8 cellular contexts compared by ENCODE assay signal in the genomic region with DNA sequence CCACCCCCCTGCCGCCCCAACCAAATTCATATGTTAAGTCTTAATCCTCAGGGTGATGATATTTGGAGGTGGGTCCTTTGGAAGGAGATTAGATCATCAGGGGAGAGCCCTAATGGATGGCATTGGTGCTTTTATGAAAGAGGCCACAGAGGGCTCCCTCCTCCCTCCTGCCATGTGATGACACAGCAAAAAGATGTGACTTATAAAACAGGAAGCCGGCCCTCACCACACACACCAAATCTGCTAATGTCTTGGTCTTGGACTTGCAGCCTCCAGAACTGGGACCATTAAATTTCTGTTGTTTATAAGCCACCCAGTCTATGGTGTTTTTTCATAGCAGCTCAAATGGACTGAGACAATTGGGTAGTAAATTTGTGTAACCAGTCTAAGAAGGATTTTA.
A peak's percentile ranks its signal among the peaks of the same experiment; 100 is the strongest.
DNase-seq lines count a peak whose midpoint lies in the region; ATAC-seq lines count a peak whose summit lies in the region.

No MANE protein-coding gene starts in this region.

- ATAC-seq in HG03432 (IDR thresholded peaks at IDR 0.05; ENCODE audit: unreplicated experiment) = peak; percentile 59
- no peak for ATAC-seq in HG03521 (IDR thresholded peaks at IDR 0.05; ENCODE audit: unreplicated experiment)
- ATAC-seq in GM19452 (IDR thresholded peaks at IDR 0.05; ENCODE audit: unreplicated experiment) = no peak

- DNase-seq in GM04503 (ENCODE audit: low read depth) (peak; percentile 8), SK-N-DZ (ENCODE audit: low spot score) (peak; percentile 17), iPS-NIHi11 (ENCODE audit: low spot score) (peak; percentile 22), HPDE6-E6E7 (ENCODE audit: extremely low spot score) (no peak)
- DNase-seq in stimulated activated naive CD4-positive, alpha-beta T cell (lab: John Stamatoyannopoulos, UW) = no peak

Comparison
In these comparisons a context has a peak if more than half of its experiments do, and no peak if none do; other contexts are left out.
1. DNase-seq: peak in GM04503 (single experiment), SK-N-DZ (single experiment) and iPS-NIHi11 (single experiment); none in stimulated activated naive CD4-positive, alpha-beta T cell (0 of 6) and HPDE6-E6E7 (single experiment).